In genomic region chrX:48466696-48467095, GRCh38 we compare ENCODE assay signal across 10 cellular contexts. TPM values are rescaled to one million over a fixed set of nuclear protein-coding genes. Genes with fewer than 3 reads are reported as not detected.
A peak's percentile ranks its signal among the peaks of the same experiment; 100 is the strongest.
DNase-seq lines count a peak whose midpoint lies in the region; ATAC-seq, FAIRE-seq and TF ChIP-seq lines count a peak whose summit lies in the region.
"Had no signal": no experiment of that assay in that cellular context is flagged by ENCODE, and none has a peak within 500 bp of the region (broad histone marks: within the 10 kb centered on the region; RNA-seq: fewer than 3 reads in every experiment).

No MANE protein-coding gene starts in this region.

- H3K4me3 ChIP-seq in CD4-positive, alpha-beta memory T cell (ENCODE audit: low read length in 2 of 2), result no peak overlapping the region
- H3K4me3 ChIP-seq in astrocyte (ENCODE audit: insufficient read depth, low read depth, low read length) (no peak overlapping the region), neural progenitor cell (no peak overlapping the region)
- H3K4me3 ChIP-seq: left ventricle myocardium inferior had no signal

- no peak overlapping the region for H2AFZ ChIP-seq in astrocyte (ENCODE audit: low read depth, low read length)
- no peak overlapping the region for H2AFZ ChIP-seq in neural progenitor cell (replicated peaks)

- H3K27me3 ChIP-seq in CD4-positive, alpha-beta memory T cell (ENCODE audit: insufficient read depth, low read length), result no peaks in the 10 kb centered on the region
- no peaks in the 10 kb centered on the region for H3K27me3 ChIP-seq in astrocyte (ENCODE audit: insufficient read depth, low read length)
- no peaks in the 10 kb centered on the region for H3K27me3 ChIP-seq in neural progenitor cell

- H3K27ac ChIP-seq in CD4-positive, alpha-beta memory T cell (ENCODE audit: low read depth, low read length), result no peak overlapping the region
- no peak overlapping the region for H3K27ac ChIP-seq in astrocyte (ENCODE audit: low read depth, low read length)
- H3K27ac ChIP-seq in neural progenitor cell, result no peak overlapping the region

- H3K36me3 ChIP-seq in CD4-positive, alpha-beta memory T cell (ENCODE audit: insufficient read depth, low read length), result no peaks in the 10 kb centered on the region
- H3K36me3 ChIP-seq in astrocyte (ENCODE audit: insufficient read depth, low read length), result no peaks in the 10 kb centered on the region
- H3K36me3 ChIP-seq in neural progenitor cell, result no peaks in the 10 kb centered on the region
- H3K36me3 ChIP-seq: left ventricle myocardium inferior had no signal

- H3K36me3 Mint-ChIP-seq in CD4-positive, alpha-beta memory T cell, result peaks cover 13 to 17% of the 10 kb centered on the region in 2 donors
- H3K36me3 Mint-ChIP-seq in astrocyte (ENCODE audit: low read depth, unreplicated experiment) (peaks cover 3% of the 10 kb centered on the region), neural progenitor cell (no peaks in the 10 kb centered on the region)

- H3F3A ChIP-seq in neural progenitor cell (ENCODE audit: low read depth), result no peaks in the 10 kb centered on the region

- no peak for DNase-seq in CD4-positive, alpha-beta memory T cell
- DNase-seq in NCI-H82 (lab: John Stamatoyannopoulos, UW), result peak; percentile 80
- no peak for DNase-seq in astrocyte (ENCODE audit: low read depth)
- no peak for DNase-seq in neural progenitor cell (ENCODE audit: low spot score)
- no peak for DNase-seq in A172 (ENCODE audit: low spot score)
- DNase-seq in MV-4-11 (lab: John Stamatoyannopoulos, UW), result no peak
- DNase-seq: left ventricle myocardium inferior, NCI-H146 had no signal

- H3K27me3 Mint-ChIP-seq in CD4-positive, alpha-beta memory T cell, result no peaks in the 10 kb centered on the region
- H3K27me3 Mint-ChIP-seq in astrocyte (ENCODE audit: low read depth, unreplicated experiment) (no peaks in the 10 kb centered on the region), neural progenitor cell (ENCODE audit: insufficient read depth, low read depth) (peaks cover 18% of the 10 kb centered on the region)

- intact Hi-C loops in CD4-positive, alpha-beta memory T cell (cut with micrococcal nuclease), result no loop called here

- H3K79me2 ChIP-seq in astrocyte (ENCODE audit: insufficient read depth, low read length) (no peaks in the 10 kb centered on the region), neural progenitor cell (ENCODE audit: low read depth) (no peaks in the 10 kb centered on the region)

- H3K9me3 ChIP-seq in CD4-positive, alpha-beta memory T cell (ENCODE audit: control insufficient read depth in 1 of 2, low read length in 2 of 2), result no peaks in the 10 kb centered on the region
- H3K9me3 ChIP-seq in astrocyte (ENCODE audit: insufficient read depth, low read depth, low read length) (no peaks in the 10 kb centered on the region), neural progenitor cell (ENCODE audit: low read depth) (no peaks in the 10 kb centered on the region)
- H3K9me3 ChIP-seq: left ventricle myocardium inferior had no signal

- no peak for FAIRE-seq in astrocyte (lab: Jason Lieb, UNC)

- H3K4me2 ChIP-seq in astrocyte (ENCODE audit: low read length), result peak overlapping the region; percentile 78
- no peak overlapping the region for H3K4me2 ChIP-seq in neural progenitor cell

- CTCF ChIA-PET in CD4-positive, alpha-beta memory T cell (lab: Charles Lee; ENCODE audit: partially characterized antibody), result interaction anchor here (4.2 kb wide), 1 partner anchor 384 kb away, joined by 34 read pairs; no protein-coding TSS in a partner anchor

- H3K4me1 Mint-ChIP-seq in CD4-positive, alpha-beta memory T cell, result peaks cover 10 to 41% (median 22%) of the 10 kb centered on the region in 4 donors
- peaks cover 27% of the 10 kb centered on the region for H3K4me1 Mint-ChIP-seq in astrocyte (ENCODE audit: low read depth, unreplicated experiment)
- peaks cover 19% of the 10 kb centered on the region for H3K4me1 Mint-ChIP-seq in neural progenitor cell

- POLR2A ChIA-PET in CD4-positive, alpha-beta memory T cell (lab: Charles Lee; ENCODE audit: partially characterized antibody), result interaction anchor here (0.7 to 0.9 kb wide), 2 partner anchors 108 to 808 kb away, joined by 3 read pairs; partner anchors contain the start of genes RBM3 and UXT

- H3K27ac Mint-ChIP-seq in CD4-positive, alpha-beta memory T cell, result peak overlapping the region in 4 of 7 donors; percentile 38 to 68 (median 50)
- H3K27ac Mint-ChIP-seq in astrocyte (ENCODE audit: unreplicated experiment) (no peak overlapping the region), neural progenitor cell (no peak overlapping the region)

- H3K9me3 Mint-ChIP-seq in CD4-positive, alpha-beta memory T cell, result no peaks in the 10 kb centered on the region
- H3K9me3 Mint-ChIP-seq in astrocyte (ENCODE audit: unreplicated experiment), result peaks cover 6% of the 10 kb centered on the region
- peaks cover 28% of the 10 kb centered on the region for H3K9me3 Mint-ChIP-seq in neural progenitor cell

- H4K20me1 ChIP-seq in astrocyte (ENCODE audit: insufficient read depth, low read length), result no peaks in the 10 kb centered on the region
- H4K20me1 ChIP-seq in neural progenitor cell (ENCODE audit: low read depth), result no peaks in the 10 kb centered on the region

- peak overlapping the region in 7 of 8 donors; percentile 13 to 64 (median 54) for H3K4me3 Mint-ChIP-seq in CD4-positive, alpha-beta memory T cell
- no peak overlapping the region for H3K4me3 Mint-ChIP-seq in astrocyte (ENCODE audit: unreplicated experiment)
- H3K4me3 Mint-ChIP-seq in neural progenitor cell, result peak overlapping the region; percentile 10

- peaks cover 12% of the 10 kb centered on the region for H3K4me1 ChIP-seq in CD4-positive, alpha-beta memory T cell (ENCODE audit: insufficient read depth, low read length)
- H3K4me1 ChIP-seq in astrocyte (ENCODE audit: insufficient read depth, low read length) (peaks cover 15% of the 10 kb centered on the region), neural progenitor cell (no peaks in the 10 kb centered on the region)
- H3K4me1 ChIP-seq: left ventricle myocardium inferior had no signal

- no peak for ATAC-seq in HG02884 (IDR thresholded peaks at IDR 0.05; ENCODE audit: unreplicated experiment)
- ATAC-seq in GM21381 (IDR thresholded peaks at IDR 0.05; ENCODE audit: unreplicated experiment), result no peak

- TF ChIP-seq CTCF in astrocyte (IDR thresholded peaks at IDR 0.05; ENCODE audit: insufficient read depth, low read depth, low read length) (no peak), neural progenitor cell (IDR thresholded peaks at IDR 0.05) (peak; percentile 21)

- H3K9ac ChIP-seq in astrocyte (ENCODE audit: low read length) (no peak overlapping the region), neural progenitor cell (no peak overlapping the region)

RNA-seq across cellular contexts. Expression of gene SLC38A5, which starts 3.4 kb away (rescaled TPM):
- 10 to 100 TPM; 18.4 to 22.2 TPM for total RNA-seq in CD4-positive, alpha-beta memory T cell
- polyA plus RNA-seq in CD4-positive, alpha-beta memory T cell, result 10 to 100 TPM; 20.1 to 34.0 TPM
- total RNA-seq in astrocyte (36.0 and 51.6 TPM in 2 replicates), neural progenitor cell (ENCODE audit: low replicate concordance) (2.3 and 6.7 TPM in 2 replicates)
- total RNA-seq in A172 (2014; rRNA removed; shearing (Covaris generic)), result 0.34 TPM in 1 of 2 replicates, not detected in the other

RNA-seq across cellular contexts. Expression of gene FTSJ1, which starts 9.3 kb away (rescaled TPM):
- total RNA-seq in CD4-positive, alpha-beta memory T cell, result 10 to 100 TPM; 48.1 to 54.1 TPM
- polyA plus RNA-seq in CD4-positive, alpha-beta memory T cell, result 10 to 100 TPM; 69.4 to 92.2 TPM
- total RNA-seq in astrocyte (64.4 and 73.5 TPM in 2 replicates), neural progenitor cell (ENCODE audit: low replicate concordance) (32.2 and 45.2 TPM in 2 replicates)
- total RNA-seq in A172 (2014; rRNA removed; shearing (Covaris generic)), result 110 and 113 TPM in 2 replicates

RNA-seq across cellular contexts. Expression of gene PORCN, which starts 42.1 kb away (rescaled TPM):
- total RNA-seq in CD4-positive, alpha-beta memory T cell, result 10 to 100 TPM; 15.3 to 15.4 TPM
- 10 to 100 TPM; 10.6 to 13.8 TPM for polyA plus RNA-seq in CD4-positive, alpha-beta memory T cell
- 30.3 and 30.5 TPM in 2 replicates for total RNA-seq in astrocyte
- 10.8 and 21.2 TPM in 2 replicates for total RNA-seq in neural progenitor cell (ENCODE audit: low replicate concordance)
- 13.2 and 15.2 TPM in 2 replicates for total RNA-seq in A172 (2014; rRNA removed; shearing (Covaris generic))

RNA-seq across cellular contexts. Expression of gene EBP, which starts 54.9 kb away (rescaled TPM):
- 10 to 100 TPM; 32.1 to 35.9 TPM for total RNA-seq in CD4-positive, alpha-beta memory T cell
- 100 to 1,000 TPM in 1 of 2 donors, 10 to 100 TPM in 1; 80.5 to 130 TPM for polyA plus RNA-seq in CD4-positive, alpha-beta memory T cell
- total RNA-seq in astrocyte (50.0 and 66.0 TPM in 2 replicates), neural progenitor cell (ENCODE audit: low replicate concordance) (74.6 and 95.4 TPM in 2 replicates)
- 92.6 and 143 TPM in 2 replicates for total RNA-seq in A172 (2014; rRNA removed; shearing (Covaris generic))

RNA-seq across cellular contexts. Expression of gene SSX4B, which starts 54.9 kb away (rescaled TPM):
- not detected for total RNA-seq in CD4-positive, alpha-beta memory T cell
- polyA plus RNA-seq in CD4-positive, alpha-beta memory T cell, result not detected
- total RNA-seq in astrocyte (not detected in 2 replicates), neural progenitor cell (ENCODE audit: low replicate concordance) (not detected in 2 replicates)
- total RNA-seq in A172 (2014; rRNA removed; shearing (Covaris generic)), result not detected in 2 replicates
- total RNA-seq: left ventricle myocardium inferior had no signal

Comparison
In these comparisons a context has a peak if more than half of its experiments do, and no peak if none do; other contexts are left out.
1. H3K27ac Mint-ChIP-seq: peak in CD4-positive, alpha-beta memory T cell (4 of 7); none in astrocyte (single experiment) and neural progenitor cell (single experiment).